ENCODE assay signal across 1 cellular context in genomic region chr15:74784854-74785715, GRCh38.
TF ChIP-seq lines count a peak whose summit lies in the region.

No MANE protein-coding gene starts in this region.

TF ChIP-seq in HepG2, 621 proteins besides CTCF, POLR2A, EP300 and RAD21:
- TF ChIP-seq MTERF4 (CRISPR knock-in tag; IDR thresholded peaks at IDR 0.05) (no peak), ZNF512B (CRISPR knock-in tag; IDR thresholded peaks at IDR 0.05; ENCODE audit: borderline replicate concordance) (no peak), AHR (CRISPR knock-in tag; IDR thresholded peaks at IDR 0.05) (no peak), TARDBP (CRISPR knock-in tag; IDR thresholded peaks at IDR 0.05) (no peak), ZMAT5 (CRISPR knock-in tag; IDR thresholded peaks at IDR 0.05; ENCODE audit: borderline replicate concordance, low read depth) (no peak), HMGA1 (CRISPR knock-in tag; conservative IDR thresholded peaks at IDR 0.05) (no peak), SKI (IDR thresholded peaks at IDR 0.05; ENCODE audit: partially characterized antibody) (no peak), HNRNPL (IDR thresholded peaks at IDR 0.05; ENCODE audit: low read depth, low read length) (no peak), RXRB (CRISPR knock-in tag; IDR thresholded peaks at IDR 0.05; ENCODE audit: borderline replicate concordance) (no peak), KDM4B (CRISPR knock-in tag; IDR thresholded peaks at IDR 0.05) (no peak), ELF1 (CRISPR knock-in tag; IDR thresholded peaks at IDR 0.05) (no peak)
TF ChIP-seq in HepG2: peak in this region for 0.
